ENCODE assay signal across 8 cellular contexts in the genomic region with DNA sequence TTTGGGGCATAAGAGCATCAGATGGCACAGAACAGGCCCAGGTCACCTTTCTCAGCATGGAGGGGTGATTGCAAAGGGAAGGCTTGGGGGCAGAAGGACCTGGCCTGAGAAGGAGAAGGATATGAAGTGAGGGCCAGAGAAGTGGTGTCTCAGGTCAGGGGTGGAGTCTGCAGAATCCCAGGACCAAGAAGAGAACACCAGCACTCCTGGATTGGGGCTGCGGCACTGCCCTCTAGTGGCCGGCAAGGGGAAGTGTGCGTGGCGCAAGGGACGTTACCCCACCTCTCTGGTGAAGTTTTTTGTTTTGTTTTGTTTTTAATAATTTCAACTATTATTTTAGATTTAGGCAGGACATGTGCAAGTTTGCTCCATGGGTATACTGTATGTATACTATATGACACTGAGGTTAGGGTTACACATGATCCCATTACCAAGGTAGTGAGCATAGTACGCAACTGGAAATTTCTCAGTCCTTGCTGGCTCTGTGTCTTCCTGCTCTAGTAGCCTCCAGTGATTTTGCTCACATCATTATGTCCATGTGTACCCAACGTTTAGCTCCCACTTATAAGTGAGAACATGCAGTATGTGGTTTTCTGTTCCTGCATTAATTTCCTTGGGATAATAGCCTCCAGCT.
DNase-seq lines count a peak whose midpoint lies in the region; ATAC-seq and TF ChIP-seq lines count a peak whose summit lies in the region.

No MANE protein-coding gene starts in this region.

- H3K27ac ChIP-seq in C4-2B (no peak overlapping the region), Panc1 (ENCODE audit: low read length) (no peak overlapping the region), tibial artery (no peak overlapping the region)

- ATAC-seq in GM18511 (IDR thresholded peaks at IDR 0.05; ENCODE audit: unreplicated experiment) (peak; percentile 88), HG02938 (IDR thresholded peaks at IDR 0.05; ENCODE audit: unreplicated experiment) (peak; percentile 80), Panc1 (no peak)

- H3K4me1 Mint-ChIP-seq in glutamatergic neuron (ENCODE audit: low read depth, unreplicated experiment): no peaks in the 10 kb centered on the region

- no peak overlapping the region for H3K4me3 Mint-ChIP-seq in glutamatergic neuron (ENCODE audit: unreplicated experiment)

- intact Hi-C loops in Panc1 (cut with micrococcal nuclease; ENCODE audit: unreplicated experiment) (no loop called here), tibial artery (cut with DNase I; ENCODE audit: low total_unique reads) (no loop called here)

- H3K27ac Mint-ChIP-seq in glutamatergic neuron (ENCODE audit: unreplicated experiment): no peak overlapping the region

- POLR2A ChIA-PET in Panc1 (lab: Charles Lee): no interaction called here

- H3K27me3 Mint-ChIP-seq in glutamatergic neuron (ENCODE audit: unreplicated experiment): peaks cover 3% of the 10 kb centered on the region

- no peak overlapping the region for H3K4me3 ChIP-seq in Panc1 (ENCODE audit: low read depth in 2 of 2, low read length in 2 of 2)
- no peak overlapping the region for H3K4me3 ChIP-seq in tibial artery

- H3K36me3 ChIP-seq in Panc1 (ENCODE audit: control insufficient read depth, insufficient read depth, low read length): no peaks in the 10 kb centered on the region
- H3K36me3 ChIP-seq in tibial artery: no peaks in the 10 kb centered on the region

- no peaks in the 10 kb centered on the region for H3K27me3 ChIP-seq in Panc1 (ENCODE audit: control insufficient read depth, insufficient read depth, low read length)
- no peaks in the 10 kb centered on the region for H3K27me3 ChIP-seq in tibial artery

- H3K4me1 ChIP-seq in Panc1 (ENCODE audit: control insufficient read depth, insufficient read depth, low read length): no peaks in the 10 kb centered on the region
- H3K4me1 ChIP-seq in tibial artery: peaks cover 0 to 8% (median 0%) of the 10 kb centered on the region in 4 donors

- no TSS peak for BruUV-seq in Panc1 (replicated peaks; lab: Mats Ljungman, UMichigan)

- TF ChIP-seq CTCF in C4-2B (conservative IDR thresholded peaks at IDR 0.05): peak; percentile 98
- peak; percentile 83 for TF ChIP-seq CTCF in Panc1 (IDR thresholded peaks at IDR 0.05)
- peak; percentile 80 for TF ChIP-seq CTCF in glutamatergic neuron (IDR thresholded peaks at IDR 0.05; ENCODE audit: partially characterized antibody, unreplicated experiment)
- peak in 1 of 2 experiments; percentile 35 for TF ChIP-seq CTCF in tibial artery (IDR thresholded peaks at IDR 0.05)

- H3K9me3 Mint-ChIP-seq in glutamatergic neuron (ENCODE audit: unreplicated experiment): no peaks in the 10 kb centered on the region

- no peaks in the 10 kb centered on the region for H3K36me3 Mint-ChIP-seq in glutamatergic neuron (ENCODE audit: unreplicated experiment)

- DNase-seq in Panc1 (ENCODE audit: low read depth, low spot score) (peak; percentile 25), glutamatergic neuron (peak; percentile 64), NCI-H1048 (lab: John Stamatoyannopoulos, UW) (no peak), tibial artery (no peak), NCI-H1092 (lab: John Stamatoyannopoulos, UW) (no peak)

- no peaks in the 10 kb centered on the region for H3K9me3 ChIP-seq in Panc1 (ENCODE audit: control insufficient read depth, insufficient read depth, low read depth, low read length)
- H3K9me3 ChIP-seq in tibial artery: no peaks in the 10 kb centered on the region

- in situ Hi-C loops in Panc1 (cut with HindIII; ENCODE audit: low pct_unique_long_range_greater_than_20kb, low sequenced_read_pairs): no loop called here

- CTCF ChIA-PET in Panc1 (lab: Charles Lee): no interaction called here

Comparison
In these comparisons a context has a peak if more than half of its experiments do, and no peak if none do; other contexts are left out.
1. DNase-seq: peak in Panc1 (single experiment) and glutamatergic neuron (single experiment); none in NCI-H1048 (single experiment), tibial artery (0 of 2) and NCI-H1092 (single experiment).